In the genomic region with DNA sequence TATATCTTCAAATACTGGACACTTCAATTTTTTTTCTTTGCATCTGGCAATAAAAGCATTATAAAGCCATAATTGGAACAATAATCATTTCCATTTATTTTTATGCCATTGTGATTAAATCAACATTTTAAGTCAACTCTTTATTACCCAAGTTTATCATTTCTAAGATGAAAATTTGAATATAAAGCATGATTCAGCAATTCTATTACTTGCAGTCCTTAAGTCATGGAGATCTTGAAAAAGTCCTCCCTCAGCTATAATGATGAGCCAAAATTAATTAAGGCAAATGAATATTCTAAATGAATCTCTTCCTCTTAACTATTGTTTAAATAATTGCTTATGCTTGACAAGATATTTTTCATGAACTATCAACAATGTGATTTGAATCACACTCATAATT, we compare ENCODE assay signal across 3 cellular contexts.
TF ChIP-seq lines count a peak whose summit lies in the region.

No MANE protein-coding gene starts in this region.

TF ChIP-seq in HepG2, 621 proteins besides CTCF, POLR2A, EP300 and RAD21:
- no peak for TF ChIP-seq HES4 (CRISPR knock-in tag; IDR thresholded peaks at IDR 0.05; ENCODE audit: borderline replicate concordance)
- no peak for TF ChIP-seq ISX (CRISPR knock-in tag; conservative IDR thresholded peaks at IDR 0.05)
- no peak for TF ChIP-seq MED1 (CRISPR knock-in tag; IDR thresholded peaks at IDR 0.05)
- no peak for TF ChIP-seq ZNF713 (CRISPR knock-in tag; IDR thresholded peaks at IDR 0.05)
- TF ChIP-seq MAFK (conservative IDR thresholded peaks at IDR 0.05 in 1 of 2, IDR thresholded peaks at IDR 0.05 in 1 of 2; ENCODE audit: low read length in 2 of 2), result peak; percentile 57 to 67
- TF ChIP-seq, protein P1, sequence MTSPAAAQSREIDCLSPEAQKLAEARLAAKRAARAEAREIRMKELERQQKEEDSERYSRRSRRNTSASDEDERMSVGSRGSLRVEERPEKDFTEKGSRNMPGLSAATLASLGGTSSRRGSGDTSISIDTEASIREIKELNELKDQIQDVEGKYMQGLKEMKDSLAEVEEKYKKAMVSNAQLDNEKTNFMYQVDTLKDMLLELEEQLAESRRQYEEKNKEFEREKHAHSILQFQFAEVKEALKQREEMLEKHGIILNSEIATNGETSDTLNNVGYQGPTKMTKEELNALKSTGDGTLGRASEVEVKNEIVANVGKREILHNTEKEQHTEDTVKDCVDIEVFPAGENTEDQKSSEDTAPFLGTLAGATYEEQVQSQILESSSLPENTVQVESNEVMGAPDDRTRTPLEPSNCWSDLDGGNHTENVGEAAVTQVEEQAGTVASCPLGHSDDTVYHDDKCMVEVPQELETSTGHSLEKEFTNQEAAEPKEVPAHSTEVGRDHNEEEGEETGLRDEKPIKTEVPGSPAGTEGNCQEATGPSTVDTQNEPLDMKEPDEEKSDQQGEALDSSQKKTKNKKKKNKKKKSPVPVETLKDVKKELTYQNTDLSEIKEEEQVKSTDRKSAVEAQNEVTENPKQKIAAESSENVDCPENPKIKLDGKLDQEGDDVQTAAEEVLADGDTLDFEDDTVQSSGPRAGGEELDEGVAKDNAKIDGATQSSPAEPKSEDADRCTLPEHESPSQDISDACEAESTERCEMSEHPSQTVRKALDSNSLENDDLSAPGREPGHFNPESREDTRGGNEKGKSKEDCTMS (CRISPR knock-in tag; conservative IDR thresholded peaks at IDR 0.05), result no peak
- peak; percentile 61 for TF ChIP-seq NFE2L2 (IDR thresholded peaks at IDR 0.05; ENCODE audit: low read length)
- TF ChIP-seq MAFF (IDR thresholded peaks at IDR 0.05; ENCODE audit: low read depth, low read length), result peak; percentile 46; the same call in 1 of the 2 replicates
- TF ChIP-seq, protein P2, sequence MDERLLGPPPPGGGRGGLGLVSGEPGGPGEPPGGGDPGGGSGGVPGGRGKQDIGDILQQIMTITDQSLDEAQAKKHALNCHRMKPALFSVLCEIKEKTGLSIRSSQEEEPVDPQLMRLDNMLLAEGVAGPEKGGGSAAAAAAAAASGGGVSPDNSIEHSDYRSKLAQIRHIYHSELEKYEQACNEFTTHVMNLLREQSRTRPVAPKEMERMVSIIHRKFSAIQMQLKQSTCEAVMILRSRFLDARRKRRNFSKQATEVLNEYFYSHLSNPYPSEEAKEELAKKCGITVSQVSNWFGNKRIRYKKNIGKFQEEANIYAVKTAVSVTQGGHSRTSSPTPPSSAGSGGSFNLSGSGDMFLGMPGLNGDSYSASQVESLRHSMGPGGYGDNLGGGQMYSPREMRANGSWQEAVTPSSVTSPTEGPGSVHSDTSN (CRISPR knock-in tag; IDR thresholded peaks at IDR 0.05), result no peak
- TF ChIP-seq, protein P3, sequence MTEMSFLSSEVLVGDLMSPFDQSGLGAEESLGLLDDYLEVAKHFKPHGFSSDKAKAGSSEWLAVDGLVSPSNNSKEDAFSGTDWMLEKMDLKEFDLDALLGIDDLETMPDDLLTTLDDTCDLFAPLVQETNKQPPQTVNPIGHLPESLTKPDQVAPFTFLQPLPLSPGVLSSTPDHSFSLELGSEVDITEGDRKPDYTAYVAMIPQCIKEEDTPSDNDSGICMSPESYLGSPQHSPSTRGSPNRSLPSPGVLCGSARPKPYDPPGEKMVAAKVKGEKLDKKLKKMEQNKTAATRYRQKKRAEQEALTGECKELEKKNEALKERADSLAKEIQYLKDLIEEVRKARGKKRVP (CRISPR knock-in tag; IDR thresholded peaks at IDR 0.05), result no peak
- TF ChIP-seq, protein P4, sequence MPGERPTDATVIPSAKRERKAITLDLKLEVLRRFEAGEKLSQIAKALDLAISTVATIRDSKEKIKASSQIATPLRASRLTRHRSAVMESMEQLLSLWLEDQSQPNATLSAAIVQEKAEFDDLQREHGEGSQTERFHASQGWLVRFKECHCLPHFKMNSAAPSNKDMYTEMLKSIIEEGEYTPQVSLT (CRISPR knock-in tag; IDR thresholded peaks at IDR 0.05; ENCODE audit: borderline replicate concordance, low read depth), result no peak
- no peak for TF ChIP-seq ZNF746 (CRISPR knock-in tag; IDR thresholded peaks at IDR 0.05)
TF ChIP-seq in HepG2: peak in this region for 3.

TF ChIP-seq in IMR-90, 13 proteins besides CTCF, POLR2A, EP300 and RAD21:
- TF ChIP-seq RFX5 (IDR thresholded peaks at IDR 0.05; ENCODE audit: low read depth, low read length) (no peak), MXI1 (IDR thresholded peaks at IDR 0.05; ENCODE audit: borderline replicate concordance, low read depth, low read length) (no peak), SMC3 (IDR thresholded peaks at IDR 0.05; ENCODE audit: low read depth, low read length) (no peak), CHD1 (IDR thresholded peaks at IDR 0.05; ENCODE audit: low read depth, low read length) (no peak), NFE2L2 (IDR thresholded peaks at IDR 0.05; ENCODE audit: low read depth, low read length) (peak; percentile 77), MAFK (IDR thresholded peaks at IDR 0.05; ENCODE audit: low read depth, low read length) (peak; percentile 61)
- TF ChIP-seq, protein P5, sequence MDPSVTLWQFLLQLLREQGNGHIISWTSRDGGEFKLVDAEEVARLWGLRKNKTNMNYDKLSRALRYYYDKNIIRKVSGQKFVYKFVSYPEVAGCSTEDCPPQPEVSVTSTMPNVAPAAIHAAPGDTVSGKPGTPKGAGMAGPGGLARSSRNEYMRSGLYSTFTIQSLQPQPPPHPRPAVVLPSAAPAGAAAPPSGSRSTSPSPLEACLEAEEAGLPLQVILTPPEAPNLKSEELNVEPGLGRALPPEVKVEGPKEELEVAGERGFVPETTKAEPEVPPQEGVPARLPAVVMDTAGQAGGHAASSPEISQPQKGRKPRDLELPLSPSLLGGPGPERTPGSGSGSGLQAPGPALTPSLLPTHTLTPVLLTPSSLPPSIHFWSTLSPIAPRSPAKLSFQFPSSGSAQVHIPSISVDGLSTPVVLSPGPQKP (IDR thresholded peaks at IDR 0.05; ENCODE audit: borderline replicate concordance, low read depth, low read length), result no peak

TF ChIP-seq in K562, 482 proteins besides CTCF, POLR2A, EP300 and RAD21:
- TF ChIP-seq DNMT1 (IDR thresholded peaks at IDR 0.05) (no peak), CXXC5 (CRISPR knock-in tag; IDR thresholded peaks at IDR 0.05) (no peak), ZNF316 (IDR thresholded peaks at IDR 0.05) (peak; percentile 54), MAFG (tag; conservative IDR thresholded peaks at IDR 0.05) (peak; percentile 25; the same call in 1 of the 2 replicates)
- TF ChIP-seq, protein P6, sequence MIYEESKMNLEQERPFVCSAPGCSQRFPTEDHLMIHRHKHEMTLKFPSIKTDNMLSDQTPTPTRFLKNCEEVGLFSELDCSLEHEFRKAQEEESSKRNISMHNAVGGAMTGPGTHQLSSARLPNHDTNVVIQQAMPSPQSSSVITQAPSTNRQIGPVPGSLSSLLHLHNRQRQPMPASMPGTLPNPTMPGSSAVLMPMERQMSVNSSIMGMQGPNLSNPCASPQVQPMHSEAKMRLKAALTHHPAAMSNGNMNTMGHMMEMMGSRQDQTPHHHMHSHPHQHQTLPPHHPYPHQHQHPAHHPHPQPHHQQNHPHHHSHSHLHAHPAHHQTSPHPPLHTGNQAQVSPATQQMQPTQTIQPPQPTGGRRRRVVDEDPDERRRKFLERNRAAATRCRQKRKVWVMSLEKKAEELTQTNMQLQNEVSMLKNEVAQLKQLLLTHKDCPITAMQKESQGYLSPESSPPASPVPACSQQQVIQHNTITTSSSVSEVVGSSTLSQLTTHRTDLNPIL (CRISPR knock-in tag; IDR thresholded peaks at IDR 0.05), result no peak
